ENCODE assay signal across 10 cellular contexts in genomic region chr2:230738391-230738811, GRCh38. TPM values are rescaled to one million over a fixed set of nuclear protein-coding genes. Genes with fewer than 3 reads are reported as not detected.
DNase-seq lines count a peak whose midpoint lies in the region; ATAC-seq and TF ChIP-seq lines count a peak whose summit lies in the region.
"Had no signal": no experiment of that assay in that cellular context is flagged by ENCODE, and none has a peak within 500 bp of the region (broad histone marks: within the 10 kb centered on the region; RNA-seq: fewer than 3 reads in every experiment).

No MANE protein-coding gene starts in this region.

- H3K4me3 ChIP-seq in ascending aorta (peak overlapping the region; percentile 8 to 19), lower lobe of right lung (no peak overlapping the region), endodermal cell (ENCODE audit: low read length) (no peak overlapping the region)
- H3K4me3 ChIP-seq: dorsolateral prefrontal cortex had no signal

- 82% methylated on average over 1 of the region's 1 CpG; no CpG with 5 or more reads in 1 of the 2 experiments for WGBS in endodermal cell (ENCODE audit: insufficient coverage in 1 of 2, insufficient read length in 1 of 2), 2 experiments

- H3K9me3 Mint-ChIP-seq in endodermal cell (no peaks in the 10 kb centered on the region), glutamatergic neuron (ENCODE audit: unreplicated experiment) (no peaks in the 10 kb centered on the region)
- H3K9me3 Mint-ChIP-seq: stimulated activated naive CD8-positive, alpha-beta T cell treated with anti-CD3 and anti-CD28 coated beads, Interleukin-15, amount 100 ng/mL, for 72 hours had no signal

- H3K27me3 ChIP-seq in ascending aorta (no peaks in the 10 kb centered on the region), lower lobe of right lung (ENCODE audit: low read depth) (no peaks in the 10 kb centered on the region), endodermal cell (ENCODE audit: control insufficient read depth, insufficient read depth, low read length, poor library complexity, severe bottlenecking) (no peaks in the 10 kb centered on the region)
- H3K27me3 ChIP-seq: dorsolateral prefrontal cortex had no signal

- H3K27me3 Mint-ChIP-seq in endodermal cell (ENCODE audit: insufficient read depth) (no peaks in the 10 kb centered on the region), glutamatergic neuron (ENCODE audit: unreplicated experiment) (no peaks in the 10 kb centered on the region)
- H3K27me3 Mint-ChIP-seq: stimulated activated naive CD8-positive, alpha-beta T cell treated with anti-CD3 and anti-CD28 coated beads, Interleukin-15, amount 100 ng/mL, for 72 hours had no signal

- H3K4me1 ChIP-seq in ascending aorta (peaks cover 13 to 14% of the 10 kb centered on the region in 2 donors), lower lobe of right lung (peaks cover 64% of the 10 kb centered on the region), endodermal cell (ENCODE audit: control insufficient read depth, insufficient read depth, low read length) (peaks cover 15% of the 10 kb centered on the region)

- intact Hi-C loops in left cardiac atrium (cut with DNase I) (no loop called here), cardiac septum (cut with DNase I) (no loop called here), ascending aorta (cut with DNase I) (no loop called here), lower lobe of right lung (cut with DNase I) (no loop called here)

- peaks cover 36% of the 10 kb centered on the region for H3K4me1 Mint-ChIP-seq in endodermal cell
- peaks cover 4% of the 10 kb centered on the region for H3K4me1 Mint-ChIP-seq in glutamatergic neuron (ENCODE audit: low read depth, unreplicated experiment)

- H3K27ac Mint-ChIP-seq in endodermal cell (no peak overlapping the region), glutamatergic neuron (ENCODE audit: unreplicated experiment) (no peak overlapping the region)
- H3K27ac Mint-ChIP-seq: stimulated activated naive CD8-positive, alpha-beta T cell treated with anti-CD3 and anti-CD28 coated beads, Interleukin-15, amount 100 ng/mL, for 72 hours had no signal

- H3K9ac ChIP-seq in endodermal cell (ENCODE audit: extremely low read depth, low read length, poor library complexity, severe bottlenecking): no peak overlapping the region

- H3K9me3 ChIP-seq in ascending aorta (no peaks in the 10 kb centered on the region), lower lobe of right lung (no peaks in the 10 kb centered on the region), endodermal cell (ENCODE audit: control insufficient read depth, low read length) (no peaks in the 10 kb centered on the region)

- TF ChIP-seq CTCF in ascending aorta (IDR thresholded peaks at IDR 0.05): no peak
- no peak for TF ChIP-seq CTCF in lower lobe of right lung (IDR thresholded peaks at IDR 0.05)
- TF ChIP-seq CTCF in endodermal cell (conservative IDR thresholded peaks at IDR 0.05): no peak
- no peak for TF ChIP-seq CTCF in glutamatergic neuron (IDR thresholded peaks at IDR 0.05; ENCODE audit: partially characterized antibody, unreplicated experiment)

- no peak for DNase-seq in left cardiac atrium
- DNase-seq in cardiac septum (ENCODE audit: low spot score): no peak
- no peak for DNase-seq in ascending aorta (ENCODE audit: low spot score in 2 of 2)
- no peak for DNase-seq in lower lobe of right lung
- no peak for DNase-seq in endodermal cell
- DNase-seq in glutamatergic neuron: no peak
- DNase-seq: dorsolateral prefrontal cortex; stimulated activated naive CD8-positive, alpha-beta T cell treated with anti-CD3 and anti-CD28 coated beads, Interleukin-15, amount 100 ng/mL, for 72 hours had no signal

- H3K27ac ChIP-seq in ascending aorta (peak overlapping the region; percentile 66 to 78), lower lobe of right lung (peak overlapping the region; percentile 70), endodermal cell (ENCODE audit: low read depth, low read length) (no peak overlapping the region)

- no peak overlapping the region for H3K4me3 Mint-ChIP-seq in endodermal cell
- H3K4me3 Mint-ChIP-seq in glutamatergic neuron (ENCODE audit: unreplicated experiment): no peak overlapping the region

- H3K36me3 Mint-ChIP-seq in endodermal cell (ENCODE audit: low read depth): peaks cover 19% of the 10 kb centered on the region
- no peaks in the 10 kb centered on the region for H3K36me3 Mint-ChIP-seq in glutamatergic neuron (ENCODE audit: unreplicated experiment)

- ATAC-seq in left cardiac atrium (peak; percentile 50 to 53), lower lobe of right lung (peak; percentile 6 to 57), GM21381 (IDR thresholded peaks at IDR 0.05; ENCODE audit: unreplicated experiment) (no peak), GM21447 (IDR thresholded peaks at IDR 0.05; ENCODE audit: unreplicated experiment) (no peak)
- ATAC-seq: stimulated activated naive CD8-positive, alpha-beta T cell treated with anti-CD3 and anti-CD28 coated beads, Interleukin-15, amount 100 ng/mL, for 72 hours had no signal

- peaks cover 0 to 3% of the 10 kb centered on the region in 2 donors for H3K36me3 ChIP-seq in ascending aorta
- H3K36me3 ChIP-seq in lower lobe of right lung: peaks cover 4% of the 10 kb centered on the region
- peaks cover 15% of the 10 kb centered on the region for H3K36me3 ChIP-seq in endodermal cell (ENCODE audit: control insufficient read depth, insufficient read depth, low read length)

RNA-seq across cellular contexts. Expression of gene CAB39, which starts 25.8 kb away (rescaled TPM):
- total RNA-seq in left cardiac atrium: 10 to 100 TPM; 85.5 to 87.8 TPM
- total RNA-seq in cardiac septum: 75.1 TPM
- 62.9 TPM for total RNA-seq in ascending aorta
- 78.7 TPM for total RNA-seq in lower lobe of right lung
- total RNA-seq in endodermal cell: 10 to 100 TPM; 41.4 to 48.4 TPM
- polyA plus RNA-seq in endodermal cell (2013, experiment 1 of 2): 49.7 TPM
- polyA plus RNA-seq in endodermal cell (2013, experiment 2 of 2): 46.8 TPM
- 60.3 TPM for total RNA-seq in glutamatergic neuron (ENCODE audit: unreplicated experiment)

Comparison
In these comparisons a context has a peak if more than half of its experiments do, and no peak if none do; other contexts are left out.
1. ATAC-seq: peak in left cardiac atrium (2 of 2) and lower lobe of right lung (2 of 2); none in GM21381 (single experiment) and GM21447 (single experiment).
2. H3K4me3 ChIP-seq: peak in ascending aorta (2 of 2); none in lower lobe of right lung (single experiment) and endodermal cell (single experiment).